31 cellular contexts compared by ENCODE assay signal in genomic region chrX:37658352-37659030, GRCh38. TPM values are rescaled to one million over a fixed set of nuclear protein-coding genes. Genes with fewer than 3 reads are reported as not detected.
"Had no signal": no experiment of that assay in that cellular context is flagged by ENCODE, and none has a peak within 500 bp of the region (broad histone marks: within the 10 kb centered on the region; RNA-seq: fewer than 3 reads in every experiment).

No MANE protein-coding gene starts in this region.

- H3K4me1 ChIP-seq: adrenal gland, breast epithelium, colonic mucosa, esophagus squamous epithelium, gastroesophageal sphincter had no signal

- DNase-seq: activated B cell treated with CpG ODN at 0.5 μM for 24 hours; activated CD4-positive, alpha-beta memory T cell treated with anti-CD3 and anti-CD28 coated beads for 36 hours; activated CD4-positive, alpha-beta T cell treated with anti-CD3 and anti-CD28 coated beads for 48 hours; activated CD8-positive, alpha-beta memory T cell treated with anti-CD3 and anti-CD28 coated beads, Interleukin-2, amount 10 ng/mL, durations not matched to agents 7 days and 5 days; activated CD8-positive, alpha-beta memory T cell treated with anti-CD3 and anti-CD28 coated beads, Interleukin-2, amount 50 U/mL, for 4 hours; activated CD8-positive, alpha-beta T cell treated with anti-CD3 and anti-CD28 coated beads, Interleukin-2, amount 10 ng/mL, durations not matched to agents 7 days and 5 days; activated effector memory CD4-positive, alpha-beta T cell treated with anti-CD3 and anti-CD28 coated beads, Interleukin-2, amount 50 U/mL, for 16 hours; activated naive CD4-positive, alpha-beta T cell treated with anti-CD3 and anti-CD28 coated beads for 36 hours; activated naive CD8-positive, alpha-beta T cell treated with anti-CD3 and anti-CD28 coated beads for 36 hours; activated naive CD8-positive, alpha-beta T cell treated with anti-CD3 and anti-CD28 coated beads, Interleukin-2, amount 50 U/mL, for 24 hours; activated T-cell treated with anti-CD3 and anti-CD28 coated beads, Interleukin-2, amount 50 U/mL, for 1 hour; activated T-cell treated with anti-CD3 and anti-CD28 coated beads, Interleukin-2, amount 50 U/mL, for 48 hours; adrenal gland; amygdala; aorta; central memory CD4-positive, alpha-beta T cell; cerebellar nuclear complex; colonic mucosa; effector CD8-positive, alpha-beta T cell; esophagus squamous epithelium; foreskin melanocyte; SW 1271; T-helper 1 cell; T-helper 17 cell; T1000; WERI-Rb-1 had no signal

- H3K27me3 ChIP-seq: cardiac muscle cell, colonic mucosa, esophagus squamous epithelium, gastroesophageal sphincter had no signal

- H3K27ac ChIP-seq: adrenal gland, breast epithelium, cardiac muscle cell, colonic mucosa, epithelial cell of prostate, esophagus squamous epithelium, gastroesophageal sphincter, WERI-Rb-1 had no signal

- H3K36me3 ChIP-seq: adrenal gland, breast epithelium, cardiac muscle cell, colonic mucosa, esophagus squamous epithelium, gastroesophageal sphincter, WERI-Rb-1 had no signal

- ATAC-seq: activated CD4-positive, CD25-positive, alpha-beta regulatory T cell treated with anti-CD3 and anti-CD28 coated beads, Interleukin-2, amount 50 U/mL, for 24 hours; activated CD8-positive, alpha-beta memory T cell treated with anti-CD3 and anti-CD28 coated beads, Interleukin-2, amount 10 ng/mL, durations not matched to agents 7 days and 5 days; activated CD8-positive, alpha-beta T cell treated with anti-CD3 and anti-CD28 coated beads, Interleukin-2, amount 10 ng/mL, durations not matched to agents 7 days and 5 days; activated naive CD8-positive, alpha-beta T cell treated with anti-CD3 and anti-CD28 coated beads, Interleukin-2, amount 50 U/mL, for 24 hours; gastroesophageal sphincter; T-helper 17 cell had no signal

- H3K9me3 ChIP-seq: adrenal gland, breast epithelium, colonic mucosa, esophagus squamous epithelium, gastroesophageal sphincter had no signal

- H3K4me3 ChIP-seq: adrenal gland, breast epithelium, cardiac muscle cell, colonic mucosa, esophagus squamous epithelium, gastroesophageal sphincter had no signal

RNA-seq across cellular contexts. Expression of gene XK, which starts 27.1 kb away (rescaled TPM):
- total RNA-seq: activated CD4-positive, alpha-beta memory T cell treated with anti-CD3 and anti-CD28 coated beads for 36 hours; activated CD8-positive, alpha-beta T cell treated with anti-CD3 and anti-CD28 coated beads, Interleukin-2, amount 10 ng/mL, durations not matched to agents 7 days and 5 days; activated naive CD4-positive, alpha-beta T cell treated with anti-CD3 and anti-CD28 coated beads for 36 hours had no signal
